ENCODE assay signal across 8 cellular contexts in genomic region chr5:159515909-159516415, GRCh38.
DNase-seq lines count a peak whose midpoint lies in the region; ATAC-seq and TF ChIP-seq lines count a peak whose summit lies in the region.

No MANE protein-coding gene starts in this region.

- DNase-seq in GM03348 (ENCODE audit: low spot score) = peak; percentile 39
- peak; percentile 41 to 64 for DNase-seq in breast epithelium (ENCODE audit: low spot score in 2 of 2)
- peak; percentile 55 to 87 for DNase-seq in left lung
- peak; percentile 31 for DNase-seq in stimulated activated CD8-positive, alpha-beta memory T cell treated with anti-CD3 and anti-CD28 coated beads, Interleukin-12 subunit alpha, Interleukin-12 subunit beta, amount 100 ng/mL, for 24 hours (ENCODE audit: extremely low read depth)
- DNase-seq in NCI-H1105 treated with DMSO at 0.1 percent for 48 hours (lab: John Stamatoyannopoulos, UW) = no peak

- H3K4me1 ChIP-seq in breast epithelium = no peaks in the 10 kb centered on the region
- peaks cover 0 to 7% of the 10 kb centered on the region in 2 donors for H3K4me1 ChIP-seq in left lung

- intact Hi-C loops in breast epithelium (cut with DNase I; ENCODE audit: low total_unique reads) = no loop called here
- intact Hi-C loops in left lung (cut with DNase I) = no loop called here

- H3K9me3 ChIP-seq in breast epithelium (no peaks in the 10 kb centered on the region), left lung (no peaks in the 10 kb centered on the region)

- TF ChIP-seq RAD21 in Ishikawa (IDR thresholded peaks at IDR 0.05; ENCODE audit: low read depth) = peak; percentile 87

- peaks cover 0 to 9% of the 10 kb centered on the region in 2 donors for H3K27me3 ChIP-seq in breast epithelium
- H3K27me3 ChIP-seq in left lung = no peaks in the 10 kb centered on the region

- ATAC-seq in GM21576 (IDR thresholded peaks at IDR 0.05; ENCODE audit: unreplicated experiment) (peak; percentile 95), left lung (peak; percentile 85)

- peak; percentile 19; the same call in 1 of the 2 replicates for TF ChIP-seq CTCF in VCaP (conservative IDR thresholded peaks at IDR 0.05)
- peak; percentile 16 to 63 (median 50) for TF ChIP-seq CTCF in breast epithelium (IDR thresholded peaks at IDR 0.05)
- peak; percentile 59 to 71 for TF ChIP-seq CTCF in left lung (IDR thresholded peaks at IDR 0.05)

- no peak for TF ChIP-seq EP300 in Ishikawa (IDR thresholded peaks at IDR 0.05; ENCODE audit: borderline replicate concordance)

- no peak for TF ChIP-seq POLR2A in breast epithelium (IDR thresholded peaks at IDR 0.05)

- H3K27ac ChIP-seq in VCaP = no peak overlapping the region
- H3K27ac ChIP-seq in breast epithelium = no peak overlapping the region
- H3K27ac ChIP-seq in left lung = no peak overlapping the region

- H3K36me3 ChIP-seq in breast epithelium = no peaks in the 10 kb centered on the region
- no peaks in the 10 kb centered on the region for H3K36me3 ChIP-seq in left lung

- H3K4me3 ChIP-seq in breast epithelium = no peak overlapping the region
- no peak overlapping the region for H3K4me3 ChIP-seq in left lung

TF ChIP-seq in Ishikawa, 13 proteins besides CTCF, POLR2A, EP300 and RAD21:
- TF ChIP-seq FOXM1 (IDR thresholded peaks at IDR 0.05; ENCODE audit: borderline replicate concordance, low read depth) (no peak), CEBPB (IDR thresholded peaks at IDR 0.05) (no peak), MAX (IDR thresholded peaks at IDR 0.05) (no peak), TAF1 (IDR thresholded peaks at IDR 0.05; ENCODE audit: low read depth) (no peak), NFIC (IDR thresholded peaks at IDR 0.05) (no peak), REST (IDR thresholded peaks at IDR 0.05; ENCODE audit: low read depth) (no peak), USF1 (IDR thresholded peaks at IDR 0.05) (no peak), EGR1 (IDR thresholded peaks at IDR 0.05) (no peak), TCF12 (IDR thresholded peaks at IDR 0.05; ENCODE audit: low read depth) (no peak), ZBTB7A (IDR thresholded peaks at IDR 0.05; ENCODE audit: low read depth) (no peak), CREB1 (IDR thresholded peaks at IDR 0.05; ENCODE audit: low read depth) (no peak), YY1 (IDR thresholded peaks at IDR 0.05; ENCODE audit: low read depth) (no peak), TEAD4 (IDR thresholded peaks at IDR 0.05) (no peak)
